Comparison of ENCODE assay signal across 1 cellular context in genomic region chr6:34391711-34392496, GRCh38.
TF ChIP-seq lines count a peak whose summit lies in the region.

No MANE protein-coding gene starts in this region.

TF ChIP-seq in K562, 482 proteins besides CTCF, POLR2A, EP300 and RAD21 (continued from another document and continues in another):
- TF ChIP-seq, protein P1, sequence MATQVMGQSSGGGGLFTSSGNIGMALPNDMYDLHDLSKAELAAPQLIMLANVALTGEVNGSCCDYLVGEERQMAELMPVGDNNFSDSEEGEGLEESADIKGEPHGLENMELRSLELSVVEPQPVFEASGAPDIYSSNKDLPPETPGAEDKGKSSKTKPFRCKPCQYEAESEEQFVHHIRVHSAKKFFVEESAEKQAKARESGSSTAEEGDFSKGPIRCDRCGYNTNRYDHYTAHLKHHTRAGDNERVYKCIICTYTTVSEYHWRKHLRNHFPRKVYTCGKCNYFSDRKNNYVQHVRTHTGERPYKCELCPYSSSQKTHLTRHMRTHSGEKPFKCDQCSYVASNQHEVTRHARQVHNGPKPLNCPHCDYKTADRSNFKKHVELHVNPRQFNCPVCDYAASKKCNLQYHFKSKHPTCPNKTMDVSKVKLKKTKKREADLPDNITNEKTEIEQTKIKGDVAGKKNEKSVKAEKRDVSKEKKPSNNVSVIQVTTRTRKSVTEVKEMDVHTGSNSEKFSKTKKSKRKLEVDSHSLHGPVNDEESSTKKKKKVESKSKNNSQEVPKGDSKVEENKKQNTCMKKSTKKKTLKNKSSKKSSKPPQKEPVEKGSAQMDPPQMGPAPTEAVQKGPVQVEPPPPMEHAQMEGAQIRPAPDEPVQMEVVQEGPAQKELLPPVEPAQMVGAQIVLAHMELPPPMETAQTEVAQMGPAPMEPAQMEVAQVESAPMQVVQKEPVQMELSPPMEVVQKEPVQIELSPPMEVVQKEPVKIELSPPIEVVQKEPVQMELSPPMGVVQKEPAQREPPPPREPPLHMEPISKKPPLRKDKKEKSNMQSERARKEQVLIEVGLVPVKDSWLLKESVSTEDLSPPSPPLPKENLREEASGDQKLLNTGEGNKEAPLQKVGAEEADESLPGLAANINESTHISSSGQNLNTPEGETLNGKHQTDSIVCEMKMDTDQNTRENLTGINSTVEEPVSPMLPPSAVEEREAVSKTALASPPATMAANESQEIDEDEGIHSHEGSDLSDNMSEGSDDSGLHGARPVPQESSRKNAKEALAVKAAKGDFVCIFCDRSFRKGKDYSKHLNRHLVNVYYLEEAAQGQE (CRISPR knock-in tag; IDR thresholded peaks at IDR 0.05; ENCODE audit: low read depth), result no peak
- TF ChIP-seq JUN (IDR thresholded peaks at IDR 0.05; ENCODE audit: borderline replicate concordance, low read depth, low read length) (no peak), JUN (CRISPR knock-in tag; IDR thresholded peaks at IDR 0.05; ENCODE audit: borderline replicate concordance) (peak; percentile 88; the same call in 1 of the 2 replicates), TOE1 (IDR thresholded peaks at IDR 0.05; ENCODE audit: borderline replicate concordance) (0 out of 2 replicates have a peak, but pooled peaks have one; percentile 30), TOE1 (CRISPR knock-in tag; IDR thresholded peaks at IDR 0.05; ENCODE audit: borderline replicate concordance, low read depth) (no peak), TRIM25 (IDR thresholded peaks at IDR 0.05; ENCODE audit: borderline replicate concordance) (no peak), ATF6 (CRISPR knock-in tag; IDR thresholded peaks at IDR 0.05) (0 out of 2 replicates have a peak, but pooled peaks have one; percentile 17), POLR3G (IDR thresholded peaks at IDR 0.05; ENCODE audit: extremely low read depth, insufficient read length, insufficient replicate concordance) (no peak), KDM1A (IDR thresholded peaks at IDR 0.05) (no peak), ZBTB7A (IDR thresholded peaks at IDR 0.05; ENCODE audit: borderline replicate concordance, control insufficient read depth, low read depth, low read length) (peak; percentile 86), RFX7 (CRISPR knock-in tag; IDR thresholded peaks at IDR 0.05) (no peak), JUNB (CRISPR knock-in tag; conservative IDR thresholded peaks at IDR 0.05) (no peak), PATZ1 (CRISPR knock-in tag; IDR thresholded peaks at IDR 0.05; ENCODE audit: borderline replicate concordance) (no peak), LCOR (CRISPR knock-in tag; IDR thresholded peaks at IDR 0.05) (peak; percentile 59), NEUROD1 (IDR thresholded peaks at IDR 0.05; ENCODE audit: borderline replicate concordance, low read depth, low read length, partially characterized antibody) (no peak), CHD2 (IDR thresholded peaks at IDR 0.05; ENCODE audit: low read depth, low read length) (0 out of 2 replicates have a peak, but pooled peaks have one; percentile 52), PYGO2 (tag; IDR thresholded peaks at IDR 0.05) (no peak), HMGN3 (IDR thresholded peaks at IDR 0.05; ENCODE audit: borderline replicate concordance, extremely low read depth, insufficient read length, low read depth, low read length) (peak; percentile 19), PKNOX1 (IDR thresholded peaks at IDR 0.05) (peak; percentile 40), ETV5 (CRISPR knock-in tag; IDR thresholded peaks at IDR 0.05; ENCODE audit: low read depth) (no peak), TCF3 (CRISPR knock-in tag; IDR thresholded peaks at IDR 0.05) (no peak), TAF1 (IDR thresholded peaks at IDR 0.05; ENCODE audit: control insufficient read depth, extremely low read depth, insufficient read depth, low read length, severe bottlenecking) (peak; percentile 63), ZNF24 (IDR thresholded peaks at IDR 0.05) (no peak), HDGF (IDR thresholded peaks at IDR 0.05) (no peak), ZNF77 (CRISPR knock-in tag; IDR thresholded peaks at IDR 0.05) (0 out of 2 replicates have a peak, but pooled peaks have one; percentile 10), FOXP1 (CRISPR knock-in tag; IDR thresholded peaks at IDR 0.05) (peak; percentile 57; the same call in 1 of the 2 replicates)
- TF ChIP-seq, protein P2, sequence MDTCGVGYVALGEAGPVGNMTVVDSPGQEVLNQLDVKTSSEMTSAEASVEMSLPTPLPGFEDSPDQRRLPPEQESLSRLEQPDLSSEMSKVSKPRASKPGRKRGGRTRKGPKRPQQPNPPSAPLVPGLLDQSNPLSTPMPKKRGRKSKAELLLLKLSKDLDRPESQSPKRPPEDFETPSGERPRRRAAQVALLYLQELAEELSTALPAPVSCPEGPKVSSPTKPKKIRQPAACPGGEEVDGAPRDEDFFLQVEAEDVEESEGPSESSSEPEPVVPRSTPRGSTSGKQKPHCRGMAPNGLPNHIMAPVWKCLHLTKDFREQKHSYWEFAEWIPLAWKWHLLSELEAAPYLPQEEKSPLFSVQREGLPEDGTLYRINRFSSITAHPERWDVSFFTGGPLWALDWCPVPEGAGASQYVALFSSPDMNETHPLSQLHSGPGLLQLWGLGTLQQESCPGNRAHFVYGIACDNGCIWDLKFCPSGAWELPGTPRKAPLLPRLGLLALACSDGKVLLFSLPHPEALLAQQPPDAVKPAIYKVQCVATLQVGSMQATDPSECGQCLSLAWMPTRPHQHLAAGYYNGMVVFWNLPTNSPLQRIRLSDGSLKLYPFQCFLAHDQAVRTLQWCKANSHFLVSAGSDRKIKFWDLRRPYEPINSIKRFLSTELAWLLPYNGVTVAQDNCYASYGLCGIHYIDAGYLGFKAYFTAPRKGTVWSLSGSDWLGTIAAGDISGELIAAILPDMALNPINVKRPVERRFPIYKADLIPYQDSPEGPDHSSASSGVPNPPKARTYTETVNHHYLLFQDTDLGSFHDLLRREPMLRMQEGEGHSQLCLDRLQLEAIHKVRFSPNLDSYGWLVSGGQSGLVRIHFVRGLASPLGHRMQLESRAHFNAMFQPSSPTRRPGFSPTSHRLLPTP (IDR thresholded peaks at IDR 0.05; ENCODE audit: borderline replicate concordance, extremely low read depth, insufficient read length), result no peak
- TF ChIP-seq, protein P3, sequence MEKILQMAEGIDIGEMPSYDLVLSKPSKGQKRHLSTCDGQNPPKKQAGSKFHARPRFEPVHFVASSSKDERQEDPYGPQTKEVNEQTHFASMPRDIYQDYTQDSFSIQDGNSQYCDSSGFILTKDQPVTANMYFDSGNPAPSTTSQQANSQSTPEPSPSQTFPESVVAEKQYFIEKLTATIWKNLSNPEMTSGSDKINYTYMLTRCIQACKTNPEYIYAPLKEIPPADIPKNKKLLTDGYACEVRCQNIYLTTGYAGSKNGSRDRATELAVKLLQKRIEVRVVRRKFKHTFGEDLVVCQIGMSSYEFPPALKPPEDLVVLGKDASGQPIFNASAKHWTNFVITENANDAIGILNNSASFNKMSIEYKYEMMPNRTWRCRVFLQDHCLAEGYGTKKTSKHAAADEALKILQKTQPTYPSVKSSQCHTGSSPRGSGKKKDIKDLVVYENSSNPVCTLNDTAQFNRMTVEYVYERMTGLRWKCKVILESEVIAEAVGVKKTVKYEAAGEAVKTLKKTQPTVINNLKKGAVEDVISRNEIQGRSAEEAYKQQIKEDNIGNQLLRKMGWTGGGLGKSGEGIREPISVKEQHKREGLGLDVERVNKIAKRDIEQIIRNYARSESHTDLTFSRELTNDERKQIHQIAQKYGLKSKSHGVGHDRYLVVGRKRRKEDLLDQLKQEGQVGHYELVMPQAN (IDR thresholded peaks at IDR 0.05; ENCODE audit: borderline replicate concordance), result peak; percentile 86; the same call in 1 of the 2 replicates
- TF ChIP-seq, protein P4, sequence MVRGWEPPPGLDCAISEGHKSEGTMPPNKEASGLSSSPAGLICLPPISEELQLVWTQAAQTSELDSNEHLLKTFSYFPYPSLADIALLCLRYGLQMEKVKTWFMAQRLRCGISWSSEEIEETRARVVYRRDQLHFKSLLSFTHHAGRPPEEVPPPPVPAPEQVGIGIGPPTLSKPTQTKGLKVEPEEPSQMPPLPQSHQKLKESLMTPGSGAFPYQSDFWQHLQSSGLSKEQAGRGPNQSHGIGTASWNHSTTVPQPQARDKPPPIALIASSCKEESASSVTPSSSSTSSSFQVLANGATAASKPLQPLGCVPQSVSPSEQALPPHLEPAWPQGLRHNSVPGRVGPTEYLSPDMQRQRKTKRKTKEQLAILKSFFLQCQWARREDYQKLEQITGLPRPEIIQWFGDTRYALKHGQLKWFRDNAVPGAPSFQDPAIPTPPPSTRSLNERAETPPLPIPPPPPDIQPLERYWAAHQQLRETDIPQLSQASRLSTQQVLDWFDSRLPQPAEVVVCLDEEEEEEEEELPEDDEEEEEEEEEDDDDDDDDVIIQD (CRISPR knock-in tag; IDR thresholded peaks at IDR 0.05), result peak; percentile 66; the same call in 1 of the 2 replicates
- TF ChIP-seq, protein P5, sequence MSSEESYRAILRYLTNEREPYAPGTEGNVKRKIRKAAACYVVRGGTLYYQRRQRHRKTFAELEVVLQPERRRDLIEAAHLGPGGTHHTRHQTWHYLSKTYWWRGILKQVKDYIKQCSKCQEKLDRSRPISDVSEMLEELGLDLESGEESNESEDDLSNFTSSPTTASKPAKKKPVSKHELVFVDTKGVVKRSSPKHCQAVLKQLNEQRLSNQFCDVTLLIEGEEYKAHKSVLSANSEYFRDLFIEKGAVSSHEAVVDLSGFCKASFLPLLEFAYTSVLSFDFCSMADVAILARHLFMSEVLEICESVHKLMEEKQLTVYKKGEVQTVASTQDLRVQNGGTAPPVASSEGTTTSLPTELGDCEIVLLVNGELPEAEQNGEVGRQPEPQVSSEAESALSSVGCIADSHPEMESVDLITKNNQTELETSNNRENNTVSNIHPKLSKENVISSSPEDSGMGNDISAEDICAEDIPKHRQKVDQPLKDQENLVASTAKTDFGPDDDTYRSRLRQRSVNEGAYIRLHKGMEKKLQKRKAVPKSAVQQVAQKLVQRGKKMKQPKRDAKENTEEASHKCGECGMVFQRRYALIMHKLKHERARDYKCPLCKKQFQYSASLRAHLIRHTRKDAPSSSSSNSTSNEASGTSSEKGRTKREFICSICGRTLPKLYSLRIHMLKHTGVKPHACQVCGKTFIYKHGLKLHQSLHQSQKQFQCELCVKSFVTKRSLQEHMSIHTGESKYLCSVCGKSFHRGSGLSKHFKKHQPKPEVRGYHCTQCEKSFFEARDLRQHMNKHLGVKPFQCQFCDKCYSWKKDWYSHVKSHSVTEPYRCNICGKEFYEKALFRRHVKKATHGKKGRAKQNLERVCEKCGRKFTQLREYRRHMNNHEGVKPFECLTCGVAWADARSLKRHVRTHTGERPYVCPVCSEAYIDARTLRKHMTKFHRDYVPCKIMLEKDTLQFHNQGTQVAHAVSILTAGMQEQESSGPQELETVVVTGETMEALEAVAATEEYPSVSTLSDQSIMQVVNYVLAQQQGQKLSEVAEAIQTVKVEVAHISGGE (CRISPR knock-in tag; IDR thresholded peaks at IDR 0.05), result peak in 1 of 3 experiments; percentile 72; a peak in 2 of 6 replicates
- TF ChIP-seq, protein P6, sequence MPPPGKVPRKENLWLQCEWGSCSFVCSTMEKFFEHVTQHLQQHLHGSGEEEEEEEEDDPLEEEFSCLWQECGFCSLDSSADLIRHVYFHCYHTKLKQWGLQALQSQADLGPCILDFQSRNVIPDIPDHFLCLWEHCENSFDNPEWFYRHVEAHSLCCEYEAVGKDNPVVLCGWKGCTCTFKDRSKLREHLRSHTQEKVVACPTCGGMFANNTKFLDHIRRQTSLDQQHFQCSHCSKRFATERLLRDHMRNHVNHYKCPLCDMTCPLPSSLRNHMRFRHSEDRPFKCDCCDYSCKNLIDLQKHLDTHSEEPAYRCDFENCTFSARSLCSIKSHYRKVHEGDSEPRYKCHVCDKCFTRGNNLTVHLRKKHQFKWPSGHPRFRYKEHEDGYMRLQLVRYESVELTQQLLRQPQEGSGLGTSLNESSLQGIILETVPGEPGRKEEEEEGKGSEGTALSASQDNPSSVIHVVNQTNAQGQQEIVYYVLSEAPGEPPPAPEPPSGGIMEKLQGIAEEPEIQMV (tag; conservative IDR thresholded peaks at IDR 0.05; ENCODE audit: low read depth), result 0 out of 2 replicates have a peak, but pooled peaks have one; percentile 29
